In genomic region chr10:43873717-43874116, GRCh38 we compare ENCODE assay signal across 20 cellular contexts.
A peak's percentile ranks its signal among the peaks of the same experiment; 100 is the strongest.
DNase-seq lines count a peak whose midpoint lies in the region; ATAC-seq, FAIRE-seq and TF ChIP-seq lines count a peak whose summit lies in the region.
"Had no signal": no experiment of that assay in that cellular context is flagged by ENCODE, and none has a peak within 500 bp of the region (broad histone marks: within the 10 kb centered on the region; RNA-seq: fewer than 3 reads in every experiment).

No MANE protein-coding gene starts in this region.

- peaks cover 47% of the 10 kb centered on the region for H3K4me1 Mint-ChIP-seq in nephron
- H3K4me1 Mint-ChIP-seq: CD8-positive, alpha-beta memory T cell had no signal

- CTCF ChIA-PET in IMR-90 (lab: Yijun Ruan, JAX), result no interaction called here

- no peak for DNase-seq in IMR-90
- peak; percentile 65 for DNase-seq in posterior vena cava (ENCODE audit: low spot score)
- no peak for DNase-seq in urothelium cell line (ENCODE audit: low spot score)
- no peak for DNase-seq in NCI-H2107 (lab: John Stamatoyannopoulos, UW)
- no peak for DNase-seq in foreskin melanocyte
- DNase-seq: ACHN; BE2C; C1 segment of cervical spinal cord; CD4-positive, CD25-positive, alpha-beta regulatory T cell; CD8-positive, alpha-beta memory T cell; COR-L47; DMS 273 treated with DMSO at 0.1 percent for 48 hours; DMS53; DND-41; EL; H9 had no signal

- no peak overlapping the region for H2BK20ac ChIP-seq in IMR-90 (ENCODE audit: low read depth, low read length)

- H3K79me1 ChIP-seq in IMR-90 (ENCODE audit: low read depth in 1 of 2, low read length in 2 of 2), result peaks cover 0 to 7% of the 10 kb centered on the region in 2 experiments; a peak in 1 of 4 replicates

- no peaks in the 10 kb centered on the region for H4K20me1 ChIP-seq in IMR-90 (ENCODE audit: insufficient read depth, low read length)

- H3K27me3 ChIP-seq in IMR-90 (ENCODE audit: control insufficient read depth, insufficient read depth, low read length), result no peaks in the 10 kb centered on the region
- H3K27me3 ChIP-seq: BE2C had no signal

- H3K18ac ChIP-seq in IMR-90 (ENCODE audit: low read depth, low read length), result no peak overlapping the region

- no peak overlapping the region for H4K5ac ChIP-seq in IMR-90 (ENCODE audit: low read depth, low read length)

- WGBS in IMR-90 (ENCODE audit: extremely low coverage in 2 of 2, insufficient read length in 1 of 2), 2 experiments, result no CpG with 5 or more reads among the region's 5 CpGs

- H3K4me3 Mint-ChIP-seq in nephron, result no peak overlapping the region
- H3K4me3 Mint-ChIP-seq: CD4-positive, CD25-positive, alpha-beta regulatory T cell; CD8-positive, alpha-beta memory T cell; H9 had no signal

- H2BK120ac ChIP-seq in IMR-90 (ENCODE audit: low read depth, low read length), result no peak overlapping the region

- no peaks in the 10 kb centered on the region for H3K9me3 Mint-ChIP-seq in nephron
- H3K9me3 Mint-ChIP-seq: CD4-positive, CD25-positive, alpha-beta regulatory T cell; CD8-positive, alpha-beta memory T cell; H9 had no signal

- H2BK15ac ChIP-seq in IMR-90 (ENCODE audit: low read depth, low read length), result peak overlapping the region; percentile 21; the same call in 1 of the 3 replicates

- no peak overlapping the region for H3K56ac ChIP-seq in IMR-90 (ENCODE audit: extremely low read depth, insufficient read depth, low read length)

- no peak for TF ChIP-seq CTCF in IMR-90 (conservative IDR thresholded peaks at IDR 0.05; ENCODE audit: low read depth, low read length)
- no peak for TF ChIP-seq CTCF in nephron (IDR thresholded peaks at IDR 0.05; ENCODE audit: unreplicated experiment in 3 of 3)

- in situ Hi-C loops in IMR-90 (cut with MboI; ENCODE audit: low sequenced_read_pairs), result no loop called here

- H2AK9ac ChIP-seq in IMR-90 (replicated peaks; ENCODE audit: low read depth, low read length, poor library complexity), result no peak overlapping the region

- H4K91ac ChIP-seq in IMR-90 (ENCODE audit: insufficient read depth, low read depth, low read length), result peak overlapping the region; percentile 54

- H3K27ac ChIP-seq in IMR-90 (ENCODE audit: insufficient read depth, low read length), result no peak overlapping the region

- no peak for TF ChIP-seq RAD21 in IMR-90 (IDR thresholded peaks at IDR 0.05; ENCODE audit: low read length)

- H4K8ac ChIP-seq in IMR-90 (ENCODE audit: low read depth in 2 of 2, low read length in 2 of 2), result no peak overlapping the region

- H3K14ac ChIP-seq in IMR-90 (replicated peaks; ENCODE audit: low read depth, low read length), result no peak overlapping the region

- peak overlapping the region in 2 of 3 experiments; percentile 26 to 39 for H3K27ac Mint-ChIP-seq in nephron
- H3K27ac Mint-ChIP-seq: CD4-positive, CD25-positive, alpha-beta regulatory T cell; H9 had no signal

- no peak for TF ChIP-seq POLR2A in IMR-90 (IDR thresholded peaks at IDR 0.05; ENCODE audit: low read depth, low read length)

- peaks cover 8% of the 10 kb centered on the region; the same call in 1 of the 2 replicates for H3K9me1 ChIP-seq in IMR-90 (ENCODE audit: insufficient read depth, low read length)

- no peak overlapping the region for H3K4me2 ChIP-seq in IMR-90 (ENCODE audit: low read depth, low read length)

- BruUV-seq in IMR-90 (replicated peaks; lab: Mats Ljungman, UMichigan), result no TSS peak

- H3K9me3 ChIP-seq in IMR-90 (ENCODE audit: control insufficient read depth, insufficient read depth, low read length), result no peaks in the 10 kb centered on the region; the same call in 1 of the 2 replicates
- H3K9me3 ChIP-seq: BE2C had no signal

- peaks cover 5% of the 10 kb centered on the region for H3K27me3 Mint-ChIP-seq in nephron (ENCODE audit: low read depth)

- peaks cover 9% of the 10 kb centered on the region for H3K4me1 ChIP-seq in IMR-90 (ENCODE audit: control insufficient read depth, insufficient read depth, low read length)

- dilution Hi-C loops in IMR-90 (cut with HindIII; ENCODE audit: low sequenced_read_pairs, unreplicated experiment), result no loop called here

- no peak for ATAC-seq in IMR-90 (ENCODE audit: low read depth)
- ATAC-seq: GM12878 had no signal

- H2AK5ac ChIP-seq in IMR-90 (ENCODE audit: low read depth, low read length), result no peak overlapping the region; the same call in 1 of the 2 replicates

- H3K4ac ChIP-seq in IMR-90 (ENCODE audit: low read depth, low read length), result no peak overlapping the region

- H2AFZ ChIP-seq in IMR-90 (replicated peaks; ENCODE audit: low read length, poor library complexity), result peak overlapping the region; percentile 14

- H3K9ac ChIP-seq in IMR-90 (ENCODE audit: low read depth, low read length), result no peak overlapping the region

- H2BK5ac ChIP-seq in IMR-90 (ENCODE audit: low read depth, low read length, poor library complexity, severe bottlenecking), result no peak overlapping the region

- H3K4me3 ChIP-seq in IMR-90 (ENCODE audit: insufficient read depth, low read depth, low read length), result no peak overlapping the region
- H3K4me3 ChIP-seq: GM12878 had no signal

- no peaks in the 10 kb centered on the region for H3K36me3 Mint-ChIP-seq in nephron (ENCODE audit: low read depth)
- H3K36me3 Mint-ChIP-seq: CD8-positive, alpha-beta memory T cell had no signal

- no peak overlapping the region for H3K23ac ChIP-seq in IMR-90 (ENCODE audit: low read depth, low read length)

- no peaks in the 10 kb centered on the region for H3K36me3 ChIP-seq in IMR-90 (ENCODE audit: control insufficient read depth, insufficient read depth, low read length)
- H3K36me3 ChIP-seq: BE2C had no signal

- intact Hi-C loops in IMR-90 (cut with micrococcal nuclease), result no loop called here
- intact Hi-C loops in posterior vena cava (cut with DNase I), result no loop called here

- peak; percentile 5 for FAIRE-seq in urothelium cell line (lab: Jason Lieb, UNC)
- FAIRE-seq: A204.1, GM12878, H1 had no signal

- POLR2A ChIA-PET in IMR-90 (lab: Charles Lee; ENCODE audit: unreplicated experiment), result no interaction called here

TF ChIP-seq in IMR-90, 13 proteins besides CTCF, POLR2A, EP300 and RAD21:
- no peak for TF ChIP-seq MAFK (IDR thresholded peaks at IDR 0.05; ENCODE audit: low read depth, low read length)
- no peak for TF ChIP-seq CEBPB (IDR thresholded peaks at IDR 0.05; ENCODE audit: low read depth, low read length)
- no peak for TF ChIP-seq ELK1 (IDR thresholded peaks at IDR 0.05; ENCODE audit: borderline replicate concordance, low read depth, low read length)
- no peak for TF ChIP-seq BHLHE40 (IDR thresholded peaks at IDR 0.05; ENCODE audit: low read depth, low read length)
- no peak for TF ChIP-seq MXI1 (IDR thresholded peaks at IDR 0.05; ENCODE audit: borderline replicate concordance, low read depth, low read length)
- TF ChIP-seq SMC3 (IDR thresholded peaks at IDR 0.05; ENCODE audit: low read depth, low read length), result no peak
- no peak for TF ChIP-seq MAZ (IDR thresholded peaks at IDR 0.05; ENCODE audit: borderline replicate concordance, low read depth, low read length)
- no peak for TF ChIP-seq USF2 (IDR thresholded peaks at IDR 0.05; ENCODE audit: low read depth, low read length)
